In the genomic region with DNA sequence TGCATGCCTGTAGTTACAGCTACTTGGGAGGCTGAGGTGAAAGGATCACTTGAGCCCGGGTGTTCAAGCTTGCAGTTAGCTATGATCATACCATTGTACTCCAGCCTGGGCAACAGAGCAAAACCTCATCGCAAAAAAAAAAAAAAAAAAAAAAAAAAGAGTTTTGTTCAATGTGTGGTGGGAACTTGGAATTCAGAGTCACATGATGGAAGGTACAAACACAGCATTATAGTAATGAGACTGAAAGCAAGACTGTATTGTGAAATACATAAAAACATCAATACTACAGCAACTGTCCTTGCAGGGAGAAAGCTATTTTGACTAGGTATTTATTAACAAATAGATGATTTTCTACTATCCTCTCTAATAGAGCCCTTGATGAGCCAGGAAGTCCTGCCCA, we compare ENCODE assay signal across 25 cellular contexts.
"Had no signal": no experiment of that assay in that cellular context is flagged by ENCODE, and none has a peak within 500 bp of the region (broad histone marks: within the 10 kb centered on the region; RNA-seq: fewer than 3 reads in every experiment).

No MANE protein-coding gene starts in this region.

- H3K9me3 ChIP-seq: gastrocnemius medialis, heart left ventricle, left ventricle myocardium inferior, lower lobe of right lung, neutrophil, sigmoid colon, stomach, thyroid gland, vagina had no signal

- H3K27ac ChIP-seq: coronary artery, gastrocnemius medialis, hepatocyte, left ventricle myocardium inferior, lower lobe of right lung, neutrophil, parathyroid adenoma, sigmoid colon, stomach, thyroid gland, vagina had no signal

- H3K9ac ChIP-seq: parathyroid adenoma had no signal

- H2AFZ ChIP-seq: hepatocyte, parathyroid adenoma had no signal

- H3K4me1 ChIP-seq: parathyroid adenoma, stomach had no signal

- ATAC-seq: gastrocnemius medialis; heart left ventricle; left cardiac atrium; lower lobe of right lung; natural killer cell; right cardiac atrium; stimulated activated effector memory CD8-positive, alpha-beta T cell treated with anti-CD3 and anti-CD28 coated beads, Interleukin-12 subunit alpha, Interleukin-12 subunit beta, amount 100 ng/mL, for 72 hours had no signal

- H3K27me3 ChIP-seq: gastrocnemius medialis, heart left ventricle, hepatocyte, neutrophil, sigmoid colon, stomach, thyroid gland, vagina had no signal

- DNase-seq: dermis blood vessel endothelial cell; effector memory CD4-positive, alpha-beta T cell; erythroblast; gastrocnemius medialis; heart left ventricle; left cardiac atrium; left ventricle myocardium inferior; lower lobe of right lung; natural killer cell; right cardiac atrium; sigmoid colon; stimulated activated CD4-positive, alpha-beta T cell treated with anti-CD3 and anti-CD28 coated beads, Interleukin-2, amount 100 ng/mL, for 24 hours; stimulated activated CD4-positive, alpha-beta T cell treated with anti-CD3 and anti-CD28 coated beads, Interleukin-4, amount 100 ng/mL, for 24 hours; stimulated activated naive CD4-positive, alpha-beta T cell treated with Interleukin-2 at 50 U/mL for 16 hours; stomach; thyroid gland; trophoblast cell had no signal

- FAIRE-seq: endothelial cell of umbilical vein, islet of Langerhans had no signal

- H3K79me2 ChIP-seq: hepatocyte, parathyroid adenoma had no signal

- H3K36me3 ChIP-seq: gastrocnemius medialis, heart left ventricle, left ventricle myocardium inferior, lower lobe of right lung, neutrophil, sigmoid colon, stomach, thyroid gland, vagina had no signal

- H3K4me3 ChIP-seq: coronary artery, gastrocnemius medialis, heart left ventricle, hepatocyte, left ventricle myocardium inferior, lower lobe of right lung, sigmoid colon, stomach, thyroid gland, vagina had no signal

- H3K4me2 ChIP-seq: hepatocyte had no signal
